In the genomic region with DNA sequence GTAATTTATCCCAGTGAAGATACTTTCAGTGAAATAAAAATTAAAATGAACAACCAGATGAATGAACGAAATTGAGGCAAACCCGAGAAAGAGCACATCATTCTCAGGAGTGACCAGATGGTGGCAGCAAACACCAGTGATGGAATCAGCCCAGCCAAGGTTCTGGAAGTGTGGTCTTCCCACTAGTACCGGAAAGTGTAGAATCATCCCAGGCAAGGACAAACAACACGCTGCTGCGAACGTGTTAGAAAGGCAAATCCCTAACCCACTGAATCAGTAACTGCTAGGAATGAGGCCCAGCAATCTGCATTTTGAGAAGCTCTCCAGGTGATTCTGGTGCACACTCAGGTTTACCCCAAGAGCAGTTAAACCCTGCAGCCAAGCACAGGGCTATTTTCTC, we compare ENCODE assay signal across 8 cellular contexts. TPM values are rescaled to one million over a fixed set of nuclear protein-coding genes. Genes with fewer than 3 reads are reported as not detected.
A peak's percentile ranks its signal among the peaks of the same experiment; 100 is the strongest.
DNase-seq lines count a peak whose midpoint lies in the region; ATAC-seq lines count a peak whose summit lies in the region.

No MANE protein-coding gene starts in this region.

- H3K36me3 Mint-ChIP-seq in activated CD4-positive, alpha-beta memory T cell treated with anti-CD3 and anti-CD28 coated beads for 36 hours: no peaks in the 10 kb centered on the region

- H3K4me1 Mint-ChIP-seq in activated CD4-positive, alpha-beta memory T cell treated with anti-CD3 and anti-CD28 coated beads for 36 hours (ENCODE audit: low read depth): no peaks in the 10 kb centered on the region

- POLR2A ChIA-PET in activated CD4-positive, alpha-beta memory T cell treated with anti-CD3 and anti-CD28 coated beads for 36 hours (lab: Charles Lee): no interaction called here

- intact Hi-C loops in activated CD4-positive, alpha-beta memory T cell treated with anti-CD3 and anti-CD28 coated beads for 36 hours (cut with micrococcal nuclease): loop anchor here (5.0 kb wide), 1 partner anchor 683 kb away; no protein-coding TSS in a partner anchor
- intact Hi-C loops in cardiac septum (cut with DNase I): loop anchor here (10.0 kb wide), 1 partner anchor 630 kb away; no protein-coding TSS in a partner anchor
- intact Hi-C loops in sciatic nerve (cut with DNase I): no loop called here

- ATAC-seq in sciatic nerve (peak; percentile 44), HG03159 (IDR thresholded peaks at IDR 0.05; ENCODE audit: unreplicated experiment) (no peak), HG03175 (IDR thresholded peaks at IDR 0.05; ENCODE audit: unreplicated experiment) (no peak)

- CTCF ChIA-PET in activated CD4-positive, alpha-beta memory T cell treated with anti-CD3 and anti-CD28 coated beads for 36 hours (lab: Charles Lee): interaction anchor here (0.6 to 2.4 kb wide), 17 partner anchors 10 to 630 kb away, joined by 3 to 9 read pairs (median 4); a partner anchor contains a TSS

- DNase-seq in AG08396 (ENCODE audit: low spot score): peak; percentile 80
- peak; percentile 40 for DNase-seq in GM04504 (ENCODE audit: low read depth)
- DNase-seq in NCI-H1694 treated with DMSO at 0.1 percent for 48 hours (lab: John Stamatoyannopoulos, UW): peak; percentile 72
- peak; percentile 40 for DNase-seq in activated CD4-positive, alpha-beta memory T cell treated with anti-CD3 and anti-CD28 coated beads for 36 hours
- DNase-seq in cardiac septum (ENCODE audit: low spot score): peak; percentile 51
- DNase-seq in sciatic nerve (ENCODE audit: low spot score): no peak

- no peak overlapping the region for H3K27ac Mint-ChIP-seq in activated CD4-positive, alpha-beta memory T cell treated with anti-CD3 and anti-CD28 coated beads for 36 hours

- H3K4me3 Mint-ChIP-seq in activated CD4-positive, alpha-beta memory T cell treated with anti-CD3 and anti-CD28 coated beads for 36 hours: no peak overlapping the region

- H3K27me3 Mint-ChIP-seq in activated CD4-positive, alpha-beta memory T cell treated with anti-CD3 and anti-CD28 coated beads for 36 hours: peaks cover 26% of the 10 kb centered on the region

- no peaks in the 10 kb centered on the region for H3K9me3 Mint-ChIP-seq in activated CD4-positive, alpha-beta memory T cell treated with anti-CD3 and anti-CD28 coated beads for 36 hours

RNA-seq across cellular contexts. Expression of a gene that starts 15.5 kb away (rescaled TPM):
- not detected for total RNA-seq in activated CD4-positive, alpha-beta memory T cell treated with anti-CD3 and anti-CD28 coated beads for 36 hours
- total RNA-seq in cardiac septum (not detected), sciatic nerve (not detected)

RNA-seq across cellular contexts. Expression of a gene that starts 19.2 kb away (rescaled TPM):
- not detected for total RNA-seq in activated CD4-positive, alpha-beta memory T cell treated with anti-CD3 and anti-CD28 coated beads for 36 hours
- total RNA-seq in cardiac septum (not detected), sciatic nerve (not detected)

RNA-seq across cellular contexts. Expression of a gene that starts 55.7 kb away (rescaled TPM):
- total RNA-seq in activated CD4-positive, alpha-beta memory T cell treated with anti-CD3 and anti-CD28 coated beads for 36 hours: 10 to 100 TPM; 17.5 to 18.8 TPM
- total RNA-seq in cardiac septum: 21.6 TPM
- total RNA-seq in sciatic nerve: 33.5 TPM
